ENCODE assay signal across 21 cellular contexts in genomic region chr7:79810945-79811344, GRCh38.
DNase-seq lines count a peak whose midpoint lies in the region; ATAC-seq and TF ChIP-seq lines count a peak whose summit lies in the region.
"Had no signal": no experiment of that assay in that cellular context is flagged by ENCODE, and none has a peak within 500 bp of the region (broad histone marks: within the 10 kb centered on the region; RNA-seq: fewer than 3 reads in every experiment).

No MANE protein-coding gene starts in this region.

- H3K36me3 Mint-ChIP-seq in nephron (ENCODE audit: low read depth): no peaks in the 10 kb centered on the region
- H3K36me3 Mint-ChIP-seq: CD8-positive, alpha-beta memory T cell had no signal

- peak overlapping the region; percentile 82 to 91 (median 84) for H3K27ac Mint-ChIP-seq in nephron
- H3K27ac Mint-ChIP-seq: CD8-positive, alpha-beta memory T cell had no signal

- H3K4me3 Mint-ChIP-seq in nephron: peak overlapping the region in 1 of 3 experiments; percentile 4
- H3K4me3 Mint-ChIP-seq: CD8-positive, alpha-beta memory T cell had no signal

- peaks cover 12% of the 10 kb centered on the region for H3K4me1 Mint-ChIP-seq in nephron
- H3K4me1 Mint-ChIP-seq: CD8-positive, alpha-beta memory T cell had no signal

- H3K4me3 ChIP-seq in choroid plexus epithelial cell (ENCODE audit: low read depth, low read length): no peak overlapping the region

- no peaks in the 10 kb centered on the region for H3K27me3 Mint-ChIP-seq in nephron (ENCODE audit: low read depth)
- H3K27me3 Mint-ChIP-seq: CD8-positive, alpha-beta memory T cell had no signal

- TF ChIP-seq CTCF in choroid plexus epithelial cell (conservative IDR thresholded peaks at IDR 0.05; ENCODE audit: low read depth, low read length) (no peak), nephron (IDR thresholded peaks at IDR 0.05; ENCODE audit: unreplicated experiment in 3 of 3) (no peak)

- in situ Hi-C loops in Caki2 (cut with HindIII; ENCODE audit: low pct_unique_long_range_greater_than_20kb, low sequenced_read_pairs): no loop called here

- DNase-seq in Caki2 (ENCODE audit: low read depth) (peak; percentile 12), choroid plexus epithelial cell (ENCODE audit: low read depth) (peak; percentile 58), kidney glomerular epithelial cell (lab: John Stamatoyannopoulos, UW) (peak; percentile 10), NCI-H2081 (lab: John Stamatoyannopoulos, UW) (no peak), COR-L47 (lab: John Stamatoyannopoulos, UW) (no peak)
- DNase-seq: 8988T; AML-193; C1 segment of cervical spinal cord; CD8-positive, alpha-beta memory T cell; H7; KG1; NCI-H1092; NCI-H1436; NCI-H187 treated with DMSO at 0.1 percent for 48 hours; NCI-H226; NCI-H510A treated with DMSO at 0.1 percent for 48 hours; NCI-H748 treated with DMSO at 0.1 percent for 48 hours; SIG-M5 had no signal

- no peak for ATAC-seq in HG03095 (IDR thresholded peaks at IDR 0.05; ENCODE audit: unreplicated experiment)
- no peak for ATAC-seq in activated CD4-positive, CD25-positive, alpha-beta regulatory T cell treated with anti-CD3 and anti-CD28 coated beads, Interleukin-2, amount 50 U/mL, for 24 hours

- no peaks in the 10 kb centered on the region for H3K9me3 Mint-ChIP-seq in nephron

Comparison
In these comparisons a context has a peak if more than half of its experiments do, and no peak if none do; other contexts are left out.
1. DNase-seq: peak in Caki2 (single experiment), choroid plexus epithelial cell (single experiment) and kidney glomerular epithelial cell (single experiment); none in NCI-H2081 (0 of 2) and COR-L47 (single experiment).